ENCODE assay signal across 8 cellular contexts in the genomic region with DNA sequence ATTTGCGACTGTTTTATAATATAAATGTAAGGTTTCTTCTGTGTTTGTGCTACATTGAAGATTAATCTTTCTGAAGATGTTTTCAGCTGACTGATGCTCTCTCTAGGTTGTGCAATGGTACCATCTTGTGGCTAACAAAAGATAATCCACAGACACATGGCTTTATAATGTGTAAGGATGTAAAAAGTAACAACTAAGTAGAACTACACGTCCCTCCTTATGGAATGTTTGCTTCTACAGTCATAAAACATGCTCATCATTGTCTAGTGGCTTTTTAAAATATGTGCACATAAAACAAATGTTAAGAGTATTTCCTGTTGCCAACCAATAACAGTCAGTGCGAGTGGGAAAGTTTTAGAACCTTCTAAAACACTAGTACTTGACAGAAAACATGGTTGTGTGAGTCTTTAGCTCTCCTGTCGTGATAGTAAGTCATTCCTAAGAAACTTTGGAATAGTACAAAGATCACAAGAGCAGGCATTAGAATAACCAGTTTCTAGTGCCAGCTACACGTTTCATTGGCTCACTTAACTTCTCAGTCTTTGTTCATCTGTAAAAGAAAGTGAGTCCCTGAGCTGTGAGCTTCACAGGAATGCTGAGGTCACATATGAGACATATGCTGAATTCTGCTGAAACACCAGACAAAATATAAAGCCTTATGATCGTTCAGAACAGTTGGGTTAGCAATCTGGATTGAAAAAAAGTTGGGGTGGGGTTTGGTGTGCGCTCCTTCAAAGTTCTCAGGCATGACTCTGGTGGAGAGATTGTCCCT.
DNase-seq lines count a peak whose midpoint lies in the region; ATAC-seq and TF ChIP-seq lines count a peak whose summit lies in the region.

No MANE protein-coding gene starts in this region.

- no peak for TF ChIP-seq POLR2A in right lobe of liver (IDR thresholded peaks at IDR 0.05)

- H3K27ac Mint-ChIP-seq in stimulated activated naive CD8-positive, alpha-beta T cell treated with anti-CD3 and anti-CD28 coated beads, Interleukin-15, amount 100 ng/mL, for 72 hours: no peak overlapping the region

- DNase-seq in Daoy (ENCODE audit: low read depth) (peak; percentile 42), NCI-H1694 (lab: John Stamatoyannopoulos, UW) (peak; percentile 12), brain microvascular endothelial cell (peak; percentile 45), right lobe of liver (no peak), GM13976 (ENCODE audit: low spot score) (no peak), NCI-H1048 (lab: John Stamatoyannopoulos, UW) (no peak), NCI-H524 treated with DMSO at 0.1 percent for 48 hours (lab: John Stamatoyannopoulos, UW) (no peak)
- DNase-seq in stimulated activated naive CD8-positive, alpha-beta T cell treated with anti-CD3 and anti-CD28 coated beads, Interleukin-15, amount 100 ng/mL, for 72 hours: no peak

- no peak overlapping the region for H3K4me3 Mint-ChIP-seq in stimulated activated naive CD8-positive, alpha-beta T cell treated with anti-CD3 and anti-CD28 coated beads, Interleukin-15, amount 100 ng/mL, for 72 hours

- H3K4me3 ChIP-seq in brain microvascular endothelial cell (ENCODE audit: low read depth, low read length) (no peak overlapping the region), right lobe of liver (no peak overlapping the region)

- no peaks in the 10 kb centered on the region for H3K4me1 ChIP-seq in right lobe of liver

- intact Hi-C loops in right lobe of liver (cut with DNase I): no loop called here

- peak; percentile 36 for TF ChIP-seq CTCF in brain microvascular endothelial cell (IDR thresholded peaks at IDR 0.05; ENCODE audit: low read depth, low read length, missing control alignments)
- peak; percentile 33 to 38 (median 35) for TF ChIP-seq CTCF in right lobe of liver (IDR thresholded peaks at IDR 0.05)
- TF ChIP-seq CTCF in GM13976 (IDR thresholded peaks at IDR 0.05; ENCODE audit: borderline replicate concordance, control extremely low read depth, extremely low read depth, insufficient read depth, missing control alignments): no peak

- peak; percentile 34 to 55 (median 38) for ATAC-seq in right lobe of liver
- ATAC-seq in stimulated activated naive CD8-positive, alpha-beta T cell treated with anti-CD3 and anti-CD28 coated beads, Interleukin-15, amount 100 ng/mL, for 72 hours: no peak

- no peaks in the 10 kb centered on the region for H3K9me3 Mint-ChIP-seq in stimulated activated naive CD8-positive, alpha-beta T cell treated with anti-CD3 and anti-CD28 coated beads, Interleukin-15, amount 100 ng/mL, for 72 hours

- H3K4me1 Mint-ChIP-seq in stimulated activated naive CD8-positive, alpha-beta T cell treated with anti-CD3 and anti-CD28 coated beads, Interleukin-15, amount 100 ng/mL, for 72 hours: no peaks in the 10 kb centered on the region

- peaks cover 15% of the 10 kb centered on the region for H3K27me3 Mint-ChIP-seq in stimulated activated naive CD8-positive, alpha-beta T cell treated with anti-CD3 and anti-CD28 coated beads, Interleukin-15, amount 100 ng/mL, for 72 hours

- H3K27ac ChIP-seq in brain microvascular endothelial cell: peak overlapping the region; percentile 21
- no peak overlapping the region for H3K27ac ChIP-seq in right lobe of liver

- H3K36me3 ChIP-seq in brain microvascular endothelial cell (replicated peaks) (no peaks in the 10 kb centered on the region), right lobe of liver (no peaks in the 10 kb centered on the region)

- WGBS in right lobe of liver (ENCODE audit: insufficient coverage, low coverage, low lambda C conversion rate, missing lambda C conversion rate): 45% methylated on average over 7 of the region's 7 CpGs

- H3K9me3 ChIP-seq in right lobe of liver: no peaks in the 10 kb centered on the region

- no peaks in the 10 kb centered on the region for H3K27me3 ChIP-seq in brain microvascular endothelial cell (replicated peaks)
- no peaks in the 10 kb centered on the region for H3K27me3 ChIP-seq in right lobe of liver

- in situ Hi-C loops in brain microvascular endothelial cell (cut with HindIII; ENCODE audit: low pct_ligation_motif_present, low sequenced_read_pairs): no loop called here
- in situ Hi-C loops in GM13976 (cut with MboI; ENCODE audit: low sequenced_read_pairs, unreplicated experiment): loop anchor here (25.0 kb wide), 1 partner anchor 262 kb away; no protein-coding TSS in a partner anchor

Comparison
In these comparisons a context has a peak if more than half of its experiments do, and no peak if none do; other contexts are left out.
1. DNase-seq: peak in Daoy (single experiment), NCI-H1694 (single experiment) and brain microvascular endothelial cell (single experiment); none in right lobe of liver (0 of 3), GM13976 (single experiment), NCI-H1048 (single experiment), stimulated activated naive CD8-positive, alpha-beta T cell treated with anti-CD3 and anti-CD28 coated beads, Interleukin-15, amount 100 ng/mL, for 72 hours (0 of 2) and NCI-H524 treated with DMSO at 0.1 percent for 48 hours (single experiment).